Comparison of ENCODE assay signal across 8 cellular contexts in the genomic region with DNA sequence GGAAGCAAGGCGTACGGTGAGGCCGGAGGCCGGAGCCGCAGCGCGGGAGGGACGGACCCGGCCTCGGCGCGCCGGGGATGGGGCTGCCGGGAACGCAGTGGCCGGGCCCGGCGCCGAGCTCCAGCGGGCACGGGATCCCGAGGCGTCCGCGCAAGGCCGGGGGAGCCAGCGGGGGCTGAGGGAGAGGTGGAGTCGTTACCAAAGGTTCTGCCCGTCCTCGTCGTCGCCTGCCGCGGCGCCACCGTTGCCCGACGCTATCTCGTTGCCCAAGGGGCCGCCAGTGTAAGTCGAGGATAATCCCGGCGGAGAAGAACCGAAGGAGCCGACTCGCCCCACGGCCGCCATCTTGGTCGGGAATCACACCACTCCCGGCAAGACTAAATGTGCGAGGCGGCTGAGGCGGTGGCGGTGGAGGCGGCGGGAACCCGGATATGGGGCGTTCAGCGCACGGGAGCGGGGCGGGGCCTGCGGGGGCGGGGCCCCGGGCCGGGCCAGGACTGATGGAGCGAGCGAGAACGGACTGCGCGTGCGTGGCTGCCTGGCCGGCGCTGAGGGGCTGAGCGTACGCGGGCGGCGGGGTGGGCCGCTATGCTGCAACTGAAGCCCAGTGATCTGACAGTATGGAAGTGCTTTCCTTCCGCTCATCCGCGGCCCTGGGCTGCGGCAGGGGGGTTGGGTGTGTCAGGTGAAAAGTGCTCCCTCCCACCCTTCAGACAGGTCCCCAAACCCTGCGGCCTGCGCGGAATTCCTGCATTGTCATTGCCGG. TPM values are rescaled to one million over a fixed set of nuclear protein-coding genes. Genes with fewer than 3 reads are reported as not detected.
DNase-seq lines count a peak whose midpoint lies in the region; ATAC-seq, FAIRE-seq and TF ChIP-seq lines count a peak whose summit lies in the region.

A gene (minus strand): TSS at position 433 of the 766 bp plus-strand sequence. CDS start 88 bp downstream, at position 345.

- no peaks in the 10 kb centered on the region; the same call in 1 of the 2 replicates for H3K27me3 Mint-ChIP-seq in WTC11 (ENCODE audit: low read depth)

- H3K9me3 Mint-ChIP-seq in WTC11 = no peaks in the 10 kb centered on the region

- H3K27me3 ChIP-seq in bronchial epithelial cell (ENCODE audit: control insufficient read depth, insufficient read depth, low read length) = no peaks in the 10 kb centered on the region
- no peaks in the 10 kb centered on the region for H3K27me3 ChIP-seq in small intestine (ENCODE audit: control insufficient read depth in 2 of 2, insufficient read depth in 2 of 2, low read length in 2 of 2)

- peak within 1 kb of the TSS; percentile 75 for H3K4me3 ChIP-seq in bronchial epithelial cell (ENCODE audit: low read depth, low read length)
- H3K4me3 ChIP-seq in small intestine (ENCODE audit: low read depth in 1 of 2, low read length in 2 of 2) = peak within 1 kb of the TSS; percentile 66 to 99

- DNase-seq in AG08395 (ENCODE audit: low spot score) (peak; percentile 97), NCI-H226 (peak; percentile 88), WTC11 (ENCODE audit: low spot score) (peak; percentile 94), bronchial epithelial cell (ENCODE audit: low read depth) (peak; percentile 74), iPS-NIHi11 (ENCODE audit: low spot score) (peak; percentile 95), small intestine (peak; percentile 91)

- peak within 1 kb of the TSS; percentile 94 to 98 for H3K27ac ChIP-seq in small intestine (ENCODE audit: low read depth in 1 of 2, low read length in 1 of 2)

- H3K4me1 ChIP-seq in small intestine (ENCODE audit: control insufficient read depth in 2 of 2, insufficient read depth in 1 of 2, low read depth in 1 of 2, low read length in 1 of 2) = no peaks in the 10 kb centered on the region

- TF ChIP-seq CTCF in WTC11 (IDR thresholded peaks at IDR 0.05) (no peak), bronchial epithelial cell (IDR thresholded peaks at IDR 0.05; ENCODE audit: insufficient read depth, low read length, severe bottlenecking) (no peak)

- peaks cover 30% of the 10 kb centered on the region for H3K4me1 Mint-ChIP-seq in WTC11

- FAIRE-seq in bronchial epithelial cell (lab: Jason Lieb, UNC) (no peak), small intestine (lab: Jason Lieb, UNC) (no peak)

- H3K36me3 ChIP-seq in bronchial epithelial cell (ENCODE audit: control insufficient read depth, insufficient read depth, low read length) = no peaks in the 10 kb centered on the region
- peaks cover 0 to 2% of the 10 kb centered on the region in 2 donors for H3K36me3 ChIP-seq in small intestine (ENCODE audit: control insufficient read depth in 2 of 2, insufficient read depth in 2 of 2, low read length in 2 of 2)

- ATAC-seq in GM19023 (IDR thresholded peaks at IDR 0.05; ENCODE audit: unreplicated experiment) = peak; percentile 89
- peak; percentile 85 for ATAC-seq in HG03196 (IDR thresholded peaks at IDR 0.05; ENCODE audit: unreplicated experiment)
- peak; percentile 85 for ATAC-seq in WTC11

- POLR2A ChIA-PET in WTC11 (lab: Charles Lee) = interaction anchor here (0.6 to 1.3 kb wide), 8 partner anchors 15 to 247 kb away, joined by 3 to 6 read pairs (median 4); a partner anchor contains a TSS

- CTCF ChIA-PET in WTC11 (lab: Charles Lee) = interaction anchor here (1.2 to 1.4 kb wide), 3 partner anchors 61 to 114 kb away, joined by 4 to 5 read pairs (median 5); a partner anchor contains a TSS

- H3K9me3 ChIP-seq in small intestine (ENCODE audit: control insufficient read depth, low read depth) = no peaks in the 10 kb centered on the region

- WGBS in small intestine, 3 donors = 0 to 1% (median 0%) methylated on average over 78 to 88 of the region's 88 CpGs

- peak within 1 kb of the TSS; percentile 94 for H3K27ac Mint-ChIP-seq in WTC11

- H3K36me3 Mint-ChIP-seq in WTC11 = peaks cover 8% of the 10 kb centered on the region

- H3K4me3 Mint-ChIP-seq in WTC11 = peak within 1 kb of the TSS; percentile 89

TF ChIP-seq in WTC11, 78 proteins besides CTCF, POLR2A, EP300 and RAD21 (continues in another document):
- TF ChIP-seq, protein P1, sequence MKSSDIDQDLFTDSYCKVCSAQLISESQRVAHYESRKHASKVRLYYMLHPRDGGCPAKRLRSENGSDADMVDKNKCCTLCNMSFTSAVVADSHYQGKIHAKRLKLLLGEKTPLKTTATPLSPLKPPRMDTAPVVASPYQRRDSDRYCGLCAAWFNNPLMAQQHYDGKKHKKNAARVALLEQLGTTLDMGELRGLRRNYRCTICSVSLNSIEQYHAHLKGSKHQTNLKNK (CRISPR knock-in tag; IDR thresholded peaks at IDR 0.05) = no peak
- TF ChIP-seq, protein P2, sequence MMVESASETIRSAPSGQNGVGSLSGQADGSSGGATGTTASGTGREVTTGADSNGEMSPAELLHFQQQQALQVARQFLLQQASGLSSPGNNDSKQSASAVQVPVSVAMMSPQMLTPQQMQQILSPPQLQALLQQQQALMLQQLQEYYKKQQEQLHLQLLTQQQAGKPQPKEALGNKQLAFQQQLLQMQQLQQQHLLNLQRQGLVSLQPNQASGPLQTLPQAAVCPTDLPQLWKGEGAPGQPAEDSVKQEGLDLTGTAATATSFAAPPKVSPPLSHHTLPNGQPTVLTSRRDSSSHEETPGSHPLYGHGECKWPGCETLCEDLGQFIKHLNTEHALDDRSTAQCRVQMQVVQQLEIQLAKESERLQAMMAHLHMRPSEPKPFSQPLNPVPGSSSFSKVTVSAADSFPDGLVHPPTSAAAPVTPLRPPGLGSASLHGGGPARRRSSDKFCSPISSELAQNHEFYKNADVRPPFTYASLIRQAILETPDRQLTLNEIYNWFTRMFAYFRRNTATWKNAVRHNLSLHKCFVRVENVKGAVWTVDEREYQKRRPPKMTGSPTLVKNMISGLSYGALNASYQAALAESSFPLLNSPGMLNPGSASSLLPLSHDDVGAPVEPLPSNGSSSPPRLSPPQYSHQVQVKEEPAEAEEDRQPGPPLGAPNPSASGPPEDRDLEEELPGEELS (CRISPR knock-in tag; IDR thresholded peaks at IDR 0.05) = peak; percentile 72; the same call in 1 of the 2 replicates
- TF ChIP-seq FOXP1 (CRISPR knock-in tag; IDR thresholded peaks at IDR 0.05; ENCODE audit: borderline replicate concordance) (peak; percentile 72; the same call in 1 of the 2 replicates), CREM (CRISPR knock-in tag; IDR thresholded peaks at IDR 0.05) (peak; percentile 63; the same call in 1 of the 2 replicates), ZNF317 (CRISPR knock-in tag; IDR thresholded peaks at IDR 0.05; ENCODE audit: borderline replicate concordance, low read depth) (no peak; the same call in 1 of the 2 replicates), ZNF232 (CRISPR knock-in tag; IDR thresholded peaks at IDR 0.05) (peak; percentile 11; the same call in 1 of the 2 replicates)
- TF ChIP-seq, protein P3, sequence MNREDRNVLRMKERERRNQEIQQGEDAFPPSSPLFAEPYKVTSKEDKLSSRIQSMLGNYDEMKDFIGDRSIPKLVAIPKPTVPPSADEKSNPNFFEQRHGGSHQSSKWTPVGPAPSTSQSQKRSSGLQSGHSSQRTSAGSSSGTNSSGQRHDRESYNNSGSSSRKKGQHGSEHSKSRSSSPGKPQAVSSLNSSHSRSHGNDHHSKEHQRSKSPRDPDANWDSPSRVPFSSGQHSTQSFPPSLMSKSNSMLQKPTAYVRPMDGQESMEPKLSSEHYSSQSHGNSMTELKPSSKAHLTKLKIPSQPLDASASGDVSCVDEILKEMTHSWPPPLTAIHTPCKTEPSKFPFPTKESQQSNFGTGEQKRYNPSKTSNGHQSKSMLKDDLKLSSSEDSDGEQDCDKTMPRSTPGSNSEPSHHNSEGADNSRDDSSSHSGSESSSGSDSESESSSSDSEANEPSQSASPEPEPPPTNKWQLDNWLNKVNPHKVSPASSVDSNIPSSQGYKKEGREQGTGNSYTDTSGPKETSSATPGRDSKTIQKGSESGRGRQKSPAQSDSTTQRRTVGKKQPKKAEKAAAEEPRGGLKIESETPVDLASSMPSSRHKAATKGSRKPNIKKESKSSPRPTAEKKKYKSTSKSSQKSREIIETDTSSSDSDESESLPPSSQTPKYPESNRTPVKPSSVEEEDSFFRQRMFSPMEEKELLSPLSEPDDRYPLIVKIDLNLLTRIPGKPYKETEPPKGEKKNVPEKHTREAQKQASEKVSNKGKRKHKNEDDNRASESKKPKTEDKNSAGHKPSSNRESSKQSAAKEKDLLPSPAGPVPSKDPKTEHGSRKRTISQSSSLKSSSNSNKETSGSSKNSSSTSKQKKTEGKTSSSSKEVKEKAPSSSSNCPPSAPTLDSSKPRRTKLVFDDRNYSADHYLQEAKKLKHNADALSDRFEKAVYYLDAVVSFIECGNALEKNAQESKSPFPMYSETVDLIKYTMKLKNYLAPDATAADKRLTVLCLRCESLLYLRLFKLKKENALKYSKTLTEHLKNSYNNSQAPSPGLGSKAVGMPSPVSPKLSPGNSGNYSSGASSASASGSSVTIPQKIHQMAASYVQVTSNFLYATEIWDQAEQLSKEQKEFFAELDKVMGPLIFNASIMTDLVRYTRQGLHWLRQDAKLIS (CRISPR knock-in tag; IDR thresholded peaks at IDR 0.05; ENCODE audit: borderline replicate concordance) = 0 out of 2 replicates have a peak, but pooled peaks have one; percentile 18
- TF ChIP-seq, protein P4, sequence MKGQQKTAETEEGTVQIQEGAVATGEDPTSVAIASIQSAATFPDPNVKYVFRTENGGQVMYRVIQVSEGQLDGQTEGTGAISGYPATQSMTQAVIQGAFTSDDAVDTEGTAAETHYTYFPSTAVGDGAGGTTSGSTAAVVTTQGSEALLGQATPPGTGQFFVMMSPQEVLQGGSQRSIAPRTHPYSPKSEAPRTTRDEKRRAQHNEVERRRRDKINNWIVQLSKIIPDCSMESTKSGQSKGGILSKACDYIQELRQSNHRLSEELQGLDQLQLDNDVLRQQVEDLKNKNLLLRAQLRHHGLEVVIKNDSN (CRISPR knock-in tag; IDR thresholded peaks at IDR 0.05) = no peak
- TF ChIP-seq, protein P5, sequence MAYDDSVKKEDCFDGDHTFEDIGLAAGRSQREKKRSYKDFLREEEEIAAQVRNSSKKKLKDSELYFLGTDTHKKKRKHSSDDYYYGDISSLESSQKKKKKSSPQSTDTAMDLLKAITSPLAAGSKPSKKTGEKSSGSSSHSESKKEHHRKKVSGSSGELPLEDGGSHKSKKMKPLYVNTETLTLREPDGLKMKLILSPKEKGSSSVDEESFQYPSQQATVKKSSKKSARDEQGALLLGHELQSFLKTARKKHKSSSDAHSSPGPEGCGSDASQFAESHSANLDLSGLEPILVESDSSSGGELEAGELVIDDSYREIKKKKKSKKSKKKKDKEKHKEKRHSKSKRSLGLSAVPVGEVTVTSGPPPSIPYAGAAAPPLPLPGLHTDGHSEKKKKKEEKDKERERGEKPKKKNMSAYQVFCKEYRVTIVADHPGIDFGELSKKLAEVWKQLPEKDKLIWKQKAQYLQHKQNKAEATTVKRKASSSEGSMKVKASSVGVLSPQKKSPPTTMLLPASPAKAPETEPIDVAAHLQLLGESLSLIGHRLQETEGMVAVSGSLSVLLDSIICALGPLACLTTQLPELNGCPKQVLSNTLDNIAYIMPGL (CRISPR knock-in tag; IDR thresholded peaks at IDR 0.05) = peak; percentile 70; the same call in 1 of the 2 replicates

RNA-seq across cellular contexts. Expression of the gene that starts here (rescaled TPM):
- total RNA-seq in WTC11 (2021) (38.9 to 43.6 TPM (median 42.8 TPM) in 3 replicates), bronchial epithelial cell (24.5 and 26.1 TPM in 2 replicates)
- 10 to 100 TPM; 20.2 to 27.0 (median 25.7) TPM for polyA plus RNA-seq in small intestine

Comparison
In these comparisons a context has a peak if more than half of its experiments do, and no peak if none do; other contexts are left out.
1. Peak in every context shown above with its lines: DNase-seq, ATAC-seq, H3K4me3 ChIP-seq and H3K27ac ChIP-seq.